8 cellular contexts compared by ENCODE assay signal in genomic region chr10:31770307-31770902, GRCh38.
DNase-seq lines count a peak whose midpoint lies in the region; ATAC-seq and TF ChIP-seq lines count a peak whose summit lies in the region.

No MANE protein-coding gene starts in this region.

- DNase-seq in GM12865 (ENCODE audit: low read depth) (peak; percentile 67), RWPE2 (ENCODE audit: low spot score) (no peak), immature natural killer cell (peak; percentile 27 to 48 (median 33))
- peak; percentile 38 for DNase-seq in activated naive CD8-positive, alpha-beta T cell treated with anti-CD3 and anti-CD28 coated beads for 36 hours
- DNase-seq in stimulated activated CD4-positive, alpha-beta T cell treated with anti-CD3 and anti-CD28 coated beads, TNF-alpha, amount 100 ng/mL, for 4 hours (ENCODE audit: low read depth in 3 of 3): peak; percentile 26 to 51 (median 32)

- no peak overlapping the region for H3K4me3 Mint-ChIP-seq in activated naive CD8-positive, alpha-beta T cell treated with anti-CD3 and anti-CD28 coated beads for 36 hours
- no peak overlapping the region for H3K4me3 Mint-ChIP-seq in immature natural killer cell

- H3K36me3 ChIP-seq in HEK293 (ENCODE audit: control insufficient read depth in 2 of 2, insufficient read depth in 1 of 2, low read length in 2 of 2) (no peaks in the 10 kb centered on the region), RWPE2 (ENCODE audit: low read depth) (no peaks in the 10 kb centered on the region)

- TF ChIP-seq CTCF in GM12865 (IDR thresholded peaks at IDR 0.05; ENCODE audit: insufficient read depth, low read depth, low read length, missing control alignments): peak; percentile 82
- no peak for TF ChIP-seq CTCF in HEK293 (tag by site-specific recombination; IDR thresholded peaks at IDR 0.05)
- no peak for TF ChIP-seq CTCF in RWPE2 (IDR thresholded peaks at IDR 0.05; ENCODE audit: poor library complexity, severe bottlenecking)

- POLR2A ChIA-PET in HEK293 (lab: Yijun Ruan, JAX): interaction anchor here (0.6 kb wide), 1 partner anchor 22 kb away, joined by 6 read pairs; no protein-coding TSS in a partner anchor

- H3K27me3 Mint-ChIP-seq in activated naive CD8-positive, alpha-beta T cell treated with anti-CD3 and anti-CD28 coated beads for 36 hours: no peaks in the 10 kb centered on the region
- H3K27me3 Mint-ChIP-seq in immature natural killer cell (ENCODE audit: low read depth in 3 of 3): peaks cover 0 to 3% (median 0%) of the 10 kb centered on the region in 3 donors

- H3K36me3 Mint-ChIP-seq in activated naive CD8-positive, alpha-beta T cell treated with anti-CD3 and anti-CD28 coated beads for 36 hours: no peaks in the 10 kb centered on the region
- no peaks in the 10 kb centered on the region for H3K36me3 Mint-ChIP-seq in immature natural killer cell

- H3K27ac ChIP-seq in HEK293 (ENCODE audit: extremely low read depth, low read depth, low read length) (no peak overlapping the region), RWPE2 (ENCODE audit: poor library complexity, severe bottlenecking) (peak overlapping the region; percentile 94)

- CTCF ChIA-PET in HEK293 (lab: Yijun Ruan, JAX): interaction anchor here (1.1 to 1.4 kb wide), 4 partner anchors 9 to 989 kb away, joined by 3 to 12 read pairs (median 4); no protein-coding TSS in a partner anchor

- H3K4me3 ChIP-seq in GM12865 (ENCODE audit: low read depth, low read length): no peak overlapping the region
- H3K4me3 ChIP-seq in HEK293 (ENCODE audit: low read depth, low read length): no peak overlapping the region
- H3K4me3 ChIP-seq in RWPE2 (ENCODE audit: severe bottlenecking): no peak overlapping the region

- ATAC-seq in RWPE2 (ENCODE audit: low read depth) (no peak), HG03442 (IDR thresholded peaks at IDR 0.05; ENCODE audit: unreplicated experiment) (no peak), HG02970 (IDR thresholded peaks at IDR 0.05; ENCODE audit: low FRiP score, unreplicated experiment) (no peak)

- no peaks in the 10 kb centered on the region for H3K9me3 Mint-ChIP-seq in activated naive CD8-positive, alpha-beta T cell treated with anti-CD3 and anti-CD28 coated beads for 36 hours
- no peaks in the 10 kb centered on the region for H3K9me3 Mint-ChIP-seq in immature natural killer cell

- H3K9me3 ChIP-seq in HEK293 (ENCODE audit: control insufficient read depth, insufficient read depth, low read depth, low read length): no peaks in the 10 kb centered on the region
- no peaks in the 10 kb centered on the region for H3K9me3 ChIP-seq in RWPE2 (ENCODE audit: severe bottlenecking)

- no peak overlapping the region for H3K27ac Mint-ChIP-seq in activated naive CD8-positive, alpha-beta T cell treated with anti-CD3 and anti-CD28 coated beads for 36 hours
- H3K27ac Mint-ChIP-seq in immature natural killer cell: no peak overlapping the region

- no peaks in the 10 kb centered on the region for H3K4me1 Mint-ChIP-seq in activated naive CD8-positive, alpha-beta T cell treated with anti-CD3 and anti-CD28 coated beads for 36 hours
- H3K4me1 Mint-ChIP-seq in immature natural killer cell: no peaks in the 10 kb centered on the region

- H3K4me1 ChIP-seq in HEK293 (ENCODE audit: control insufficient read depth, insufficient read depth, low read length) (no peaks in the 10 kb centered on the region), RWPE2 (ENCODE audit: insufficient read depth, poor library complexity, severe bottlenecking) (peaks cover 15% of the 10 kb centered on the region)

- H3K27me3 ChIP-seq in RWPE2 (ENCODE audit: insufficient read depth, poor library complexity, severe bottlenecking): no peaks in the 10 kb centered on the region

TF ChIP-seq in HEK293, 187 proteins besides CTCF, POLR2A, EP300 and RAD21:
- TF ChIP-seq, protein P1, sequence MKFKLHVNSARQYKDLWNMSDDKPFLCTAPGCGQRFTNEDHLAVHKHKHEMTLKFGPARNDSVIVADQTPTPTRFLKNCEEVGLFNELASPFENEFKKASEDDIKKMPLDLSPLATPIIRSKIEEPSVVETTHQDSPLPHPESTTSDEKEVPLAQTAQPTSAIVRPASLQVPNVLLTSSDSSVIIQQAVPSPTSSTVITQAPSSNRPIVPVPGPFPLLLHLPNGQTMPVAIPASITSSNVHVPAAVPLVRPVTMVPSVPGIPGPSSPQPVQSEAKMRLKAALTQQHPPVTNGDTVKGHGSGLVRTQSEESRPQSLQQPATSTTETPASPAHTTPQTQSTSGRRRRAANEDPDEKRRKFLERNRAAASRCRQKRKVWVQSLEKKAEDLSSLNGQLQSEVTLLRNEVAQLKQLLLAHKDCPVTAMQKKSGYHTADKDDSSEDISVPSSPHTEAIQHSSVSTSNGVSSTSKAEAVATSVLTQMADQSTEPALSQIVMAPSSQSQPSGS (tag by site-specific recombination; IDR thresholded peaks at IDR 0.05; ENCODE audit: low read depth): no peak
- TF ChIP-seq ZNF610 (tag by site-specific recombination; IDR thresholded peaks at IDR 0.05; ENCODE audit: borderline replicate concordance) (no peak), GLI2 (tag by site-specific recombination; IDR thresholded peaks at IDR 0.05; ENCODE audit: borderline replicate concordance, low read depth) (no peak), ZNF571 (tag by site-specific recombination; IDR thresholded peaks at IDR 0.05) (no peak), BCL11B (tag by site-specific recombination; IDR thresholded peaks at IDR 0.05; ENCODE audit: low read depth) (no peak), ZNF221 (tag by site-specific recombination; IDR thresholded peaks at IDR 0.05; ENCODE audit: borderline replicate concordance) (no peak), ZNF350 (tag by site-specific recombination; IDR thresholded peaks at IDR 0.05) (no peak), ZNF548 (tag by site-specific recombination; IDR thresholded peaks at IDR 0.05) (no peak), TRIM28 (IDR thresholded peaks at IDR 0.05; ENCODE audit: borderline replicate concordance, low read length) (no peak), ZNF2 (tag by site-specific recombination; IDR thresholded peaks at IDR 0.05) (no peak), ZSCAN4 (tag by site-specific recombination; IDR thresholded peaks at IDR 0.05) (no peak), ZBTB44 (tag by site-specific recombination; IDR thresholded peaks at IDR 0.05) (peak; percentile 60), ZNF112 (tag by site-specific recombination; IDR thresholded peaks at IDR 0.05) (no peak), GFI1B (tag by site-specific recombination; IDR thresholded peaks at IDR 0.05) (no peak), ZNF654 (tag by site-specific recombination; IDR thresholded peaks at IDR 0.05; ENCODE audit: low read depth) (peak; percentile 14; the same call in 1 of the 2 replicates), KLF16 (tag by site-specific recombination; IDR thresholded peaks at IDR 0.05) (no peak)
- TF ChIP-seq, protein P2, sequence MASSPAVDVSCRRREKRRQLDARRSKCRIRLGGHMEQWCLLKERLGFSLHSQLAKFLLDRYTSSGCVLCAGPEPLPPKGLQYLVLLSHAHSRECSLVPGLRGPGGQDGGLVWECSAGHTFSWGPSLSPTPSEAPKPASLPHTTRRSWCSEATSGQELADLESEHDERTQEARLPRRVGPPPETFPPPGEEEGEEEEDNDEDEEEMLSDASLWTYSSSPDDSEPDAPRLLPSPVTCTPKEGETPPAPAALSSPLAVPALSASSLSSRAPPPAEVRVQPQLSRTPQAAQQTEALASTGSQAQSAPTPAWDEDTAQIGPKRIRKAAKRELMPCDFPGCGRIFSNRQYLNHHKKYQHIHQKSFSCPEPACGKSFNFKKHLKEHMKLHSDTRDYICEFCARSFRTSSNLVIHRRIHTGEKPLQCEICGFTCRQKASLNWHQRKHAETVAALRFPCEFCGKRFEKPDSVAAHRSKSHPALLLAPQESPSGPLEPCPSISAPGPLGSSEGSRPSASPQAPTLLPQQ (tag by site-specific recombination; IDR thresholded peaks at IDR 0.05): no peak
- TF ChIP-seq, protein P3, sequence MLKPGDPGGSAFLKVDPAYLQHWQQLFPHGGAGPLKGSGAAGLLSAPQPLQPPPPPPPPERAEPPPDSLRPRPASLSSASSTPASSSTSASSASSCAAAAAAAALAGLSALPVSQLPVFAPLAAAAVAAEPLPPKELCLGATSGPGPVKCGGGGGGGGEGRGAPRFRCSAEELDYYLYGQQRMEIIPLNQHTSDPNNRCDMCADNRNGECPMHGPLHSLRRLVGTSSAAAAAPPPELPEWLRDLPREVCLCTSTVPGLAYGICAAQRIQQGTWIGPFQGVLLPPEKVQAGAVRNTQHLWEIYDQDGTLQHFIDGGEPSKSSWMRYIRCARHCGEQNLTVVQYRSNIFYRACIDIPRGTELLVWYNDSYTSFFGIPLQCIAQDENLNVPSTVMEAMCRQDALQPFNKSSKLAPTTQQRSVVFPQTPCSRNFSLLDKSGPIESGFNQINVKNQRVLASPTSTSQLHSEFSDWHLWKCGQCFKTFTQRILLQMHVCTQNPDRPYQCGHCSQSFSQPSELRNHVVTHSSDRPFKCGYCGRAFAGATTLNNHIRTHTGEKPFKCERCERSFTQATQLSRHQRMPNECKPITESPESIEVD (tag by site-specific recombination; IDR thresholded peaks at IDR 0.05): no peak
